ENCODE assay signal across 1 cellular context in the genomic region with DNA sequence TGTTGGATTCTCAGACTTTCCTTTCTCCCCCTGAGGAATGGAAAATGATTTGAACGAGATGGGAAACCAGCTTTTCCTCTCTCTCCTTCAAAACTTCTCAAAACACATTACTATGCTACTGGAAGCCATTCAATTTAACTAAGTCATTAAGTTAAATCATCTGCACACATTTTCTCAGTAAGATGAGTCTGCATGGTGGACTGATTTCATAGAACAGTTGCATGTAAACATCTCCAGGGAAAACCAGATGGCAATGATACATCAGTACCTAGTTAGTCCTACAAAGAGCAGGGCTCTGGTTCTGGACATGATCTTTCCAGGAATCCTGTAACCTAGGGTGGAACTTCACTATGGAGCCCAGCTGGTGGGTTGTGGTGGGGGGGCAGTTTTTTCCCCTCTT.
TF ChIP-seq lines count a peak whose summit lies in the region.

No MANE protein-coding gene starts in this region.

TF ChIP-seq in IMR-90, 13 proteins besides CTCF, POLR2A, EP300 and RAD21 (continued from another document):
- TF ChIP-seq SMC3 (IDR thresholded peaks at IDR 0.05; ENCODE audit: low read depth, low read length) (no peak), FOS (IDR thresholded peaks at IDR 0.05; ENCODE audit: low read depth, low read length) (no peak), MAZ (IDR thresholded peaks at IDR 0.05; ENCODE audit: borderline replicate concordance, low read depth, low read length) (no peak), RFX5 (IDR thresholded peaks at IDR 0.05; ENCODE audit: low read depth, low read length) (no peak), BHLHE40 (IDR thresholded peaks at IDR 0.05; ENCODE audit: low read depth, low read length) (no peak), NFE2L2 (IDR thresholded peaks at IDR 0.05; ENCODE audit: low read depth, low read length) (no peak), CEBPB (IDR thresholded peaks at IDR 0.05; ENCODE audit: low read depth, low read length) (no peak)
